14 cellular contexts compared by ENCODE assay signal in the genomic region with DNA sequence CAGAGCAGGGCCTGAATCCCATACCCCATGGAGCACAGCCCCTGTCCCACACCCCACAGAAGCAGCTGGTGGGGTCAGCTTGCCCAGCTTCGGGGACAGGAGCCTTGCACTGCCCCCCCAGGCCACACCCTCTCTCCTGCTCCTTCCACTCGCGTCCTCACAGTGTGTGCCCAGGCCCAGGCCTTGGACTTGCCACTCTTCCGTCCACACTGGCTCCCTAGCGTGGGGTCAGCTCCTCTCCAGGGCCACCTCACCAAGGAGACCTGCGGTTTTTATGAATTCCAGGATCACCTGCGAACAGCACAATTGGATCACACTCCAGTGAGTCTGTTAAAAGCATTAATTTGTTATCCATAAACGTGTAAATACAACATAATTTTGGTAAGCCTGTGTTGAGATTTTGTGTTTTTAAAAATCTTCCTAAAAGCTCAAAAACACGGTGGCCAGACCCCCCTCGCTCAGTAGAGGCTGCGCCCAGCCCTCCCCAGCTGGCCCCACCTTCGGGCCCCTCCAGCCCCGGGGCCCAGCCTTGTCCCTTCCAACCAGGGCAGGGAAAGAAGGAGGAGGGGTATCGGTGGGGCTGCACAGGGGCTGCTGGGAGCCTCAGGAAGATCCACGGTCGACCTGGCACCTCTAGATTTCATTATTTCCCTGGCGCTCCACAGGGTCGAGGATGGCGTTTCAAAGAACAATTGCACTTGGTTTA. TPM values are rescaled to one million over a fixed set of nuclear protein-coding genes. Genes with fewer than 3 reads are reported as not detected.
DNase-seq lines count a peak whose midpoint lies in the region; ATAC-seq and TF ChIP-seq lines count a peak whose summit lies in the region.
"Had no signal": no experiment of that assay in that cellular context is flagged by ENCODE, and none has a peak within 500 bp of the region (broad histone marks: within the 10 kb centered on the region; RNA-seq: fewer than 3 reads in every experiment).

No MANE protein-coding gene starts in this region.

- no peaks in the 10 kb centered on the region for H3K36me3 ChIP-seq in lower lobe of right lung
- H3K36me3 ChIP-seq: BLaER1 treated with 17β-estradiol and CSF1 and Interleukin-3, amounts not matched to agents 10 nM and 100 nM had no signal

- TF ChIP-seq CTCF in chondrocyte (IDR thresholded peaks at IDR 0.05), result no peak
- TF ChIP-seq CTCF in lower lobe of right lung (IDR thresholded peaks at IDR 0.05), result no peak

- peaks cover 36% of the 10 kb centered on the region for H3K27me3 ChIP-seq in lower lobe of right lung (ENCODE audit: low read depth)

- no peaks in the 10 kb centered on the region for H3K4me1 Mint-ChIP-seq in chondrocyte (ENCODE audit: low read depth)
- H3K4me1 Mint-ChIP-seq: B cell, H9 had no signal

- H3K9me3 Mint-ChIP-seq in chondrocyte (ENCODE audit: low read depth), result no peaks in the 10 kb centered on the region

- no peak overlapping the region for H3K4me3 ChIP-seq in lower lobe of right lung
- H3K4me3 ChIP-seq: BLaER1 treated with 17β-estradiol and CSF1 and Interleukin-3, amounts not matched to agents 10 nM and 100 nM; GM12878 had no signal

- no peaks in the 10 kb centered on the region for H3K9me3 ChIP-seq in lower lobe of right lung

- no peaks in the 10 kb centered on the region for H3K36me3 Mint-ChIP-seq in chondrocyte (ENCODE audit: low read depth)
- H3K36me3 Mint-ChIP-seq: CD8-positive, alpha-beta T cell had no signal

- no peak overlapping the region for H3K27ac ChIP-seq in lower lobe of right lung
- H3K27ac ChIP-seq: BLaER1 treated with 17β-estradiol and CSF1 and Interleukin-3, amounts not matched to agents 10 nM and 100 nM had no signal

- ATAC-seq in left cardiac atrium (no peak), lower lobe of right lung (no peak), HG03280 (IDR thresholded peaks at IDR 0.05; ENCODE audit: unreplicated experiment) (no peak)
- ATAC-seq: CD8-positive, alpha-beta T cell; GM12878 had no signal

- DNase-seq in left cardiac atrium (peak; percentile 13), cardiac septum (ENCODE audit: low spot score) (no peak), chondrocyte (ENCODE audit: low spot score) (peak; percentile 79), lower lobe of right lung (peak; percentile 9), posterior vena cava (ENCODE audit: low spot score) (peak; percentile 71), NCI-H510A (lab: John Stamatoyannopoulos, UW) (no peak)
- DNase-seq: Calu3; CD8-positive, alpha-beta T cell; DMS79 treated with DMSO at 0.1 percent for 48 hours; H9 had no signal

- intact Hi-C loops in left cardiac atrium (cut with DNase I), result no loop called here
- intact Hi-C loops in cardiac septum (cut with DNase I), result no loop called here
- intact Hi-C loops in lower lobe of right lung (cut with DNase I), result no loop called here
- intact Hi-C loops in posterior vena cava (cut with DNase I), result no loop called here

- H3K27me3 Mint-ChIP-seq in chondrocyte (ENCODE audit: low read depth), result peaks cover 36% of the 10 kb centered on the region

- no peak overlapping the region for H3K27ac Mint-ChIP-seq in chondrocyte (ENCODE audit: unreplicated experiment)
- H3K27ac Mint-ChIP-seq: B cell; CD8-positive, alpha-beta T cell; H9 had no signal

- H3K4me3 Mint-ChIP-seq in chondrocyte (ENCODE audit: unreplicated experiment), result no peak overlapping the region
- H3K4me3 Mint-ChIP-seq: B cell; CD8-positive, alpha-beta T cell; H9 had no signal

- no peaks in the 10 kb centered on the region for H3K4me1 ChIP-seq in lower lobe of right lung

RNA-seq across cellular contexts. Expression of a gene that starts 12.0 kb away (rescaled TPM):
- total RNA-seq in left cardiac atrium (1 to 10 TPM; 2.6 to 2.7 TPM), cardiac septum (not detected), chondrocyte (0.15 to 0.29 TPM in 2 of 3 replicates, not detected in the other), lower lobe of right lung (not detected), posterior vena cava (not detected)
- total RNA-seq: CD8-positive, alpha-beta T cell; GM12878 had no signal

Comparison
In these comparisons a context has a peak if more than half of its experiments do, and no peak if none do; other contexts are left out.
1. DNase-seq: peak in left cardiac atrium (single experiment), chondrocyte (single experiment), lower lobe of right lung (single experiment) and posterior vena cava (single experiment); none in cardiac septum (single experiment) and NCI-H510A (single experiment).